28 cellular contexts compared by ENCODE assay signal in genomic region chr2:45664635-45665269, GRCh38. TPM values are rescaled to one million over a fixed set of nuclear protein-coding genes. Genes with fewer than 3 reads are reported as not detected.
A peak's percentile ranks its signal among the peaks of the same experiment; 100 is the strongest.
DNase-seq lines count a peak whose midpoint lies in the region; ATAC-seq, FAIRE-seq and TF ChIP-seq lines count a peak whose summit lies in the region.
"Had no signal": no experiment of that assay in that cellular context is flagged by ENCODE, and none has a peak within 500 bp of the region (broad histone marks: within the 10 kb centered on the region; RNA-seq: fewer than 3 reads in every experiment).

No MANE protein-coding gene starts in this region.

- H3K27me3 ChIP-seq in HAP-1 (ENCODE audit: low read depth) = no peaks in the 10 kb centered on the region
- H3K27me3 ChIP-seq: gastroesophageal sphincter, left lung, neutrophil had no signal

- in situ Hi-C loops in HAP-1 (cut with MboI; ENCODE audit: low sequenced_read_pairs) = no loop called here

- H3K4me3 ChIP-seq in HAP-1 = no peak overlapping the region
- H3K4me3 ChIP-seq: A549, gastroesophageal sphincter, left lung, prostate gland had no signal

- TF ChIP-seq POLR2A in GM12891 (IDR thresholded peaks at IDR 0.05; ENCODE audit: low read depth, low read length) = no peak

- DNase-seq in GM12891 (ENCODE audit: insufficient read length, low spot score) = no peak
- DNase-seq in fibroblast of peridontal ligament (ENCODE audit: extremely low read depth) = peak; percentile 40
- no peak for DNase-seq in HAP-1 (ENCODE audit: low spot score in 2 of 2)
- DNase-seq: activated CD4-positive, alpha-beta T cell treated with anti-CD3 and anti-CD28 coated beads for 36 hours; activated CD8-positive, alpha-beta memory T cell treated with anti-CD3 and anti-CD28 coated beads for 24 hours; activated T-cell treated with anti-CD3 and anti-CD28 coated beads, Interleukin-2, amount 50 U/mL, for 24 hours; effector CD4-positive, alpha-beta T cell; GDM1; hippocampal formation; left lung; mesendoderm; NCI-H1092; NCI-H1930; NCI-H345; NCI-H748 treated with DMSO at 0.1 percent for 48 hours; SK-N-SH; T-helper 2 cell had no signal

- H3K36me3 ChIP-seq in HAP-1 (replicated peaks) = no peaks in the 10 kb centered on the region
- H3K36me3 ChIP-seq: gastroesophageal sphincter, left lung, neutrophil, prostate gland had no signal

- ATAC-seq in GM21423 (IDR thresholded peaks at IDR 0.05; ENCODE audit: unreplicated experiment) (peak; percentile 55), HG03108 (IDR thresholded peaks at IDR 0.05; ENCODE audit: unreplicated experiment) (peak; percentile 43), HG02840 (IDR thresholded peaks at IDR 0.05; ENCODE audit: low FRiP score, unreplicated experiment) (no peak), HG02970 (IDR thresholded peaks at IDR 0.05; ENCODE audit: low FRiP score, unreplicated experiment) (no peak), HG02981 (IDR thresholded peaks at IDR 0.05; ENCODE audit: unreplicated experiment) (no peak)
- ATAC-seq: A549; activated CD4-positive, alpha-beta T cell treated with anti-CD3 and anti-CD28 coated beads for 36 hours; esophagus mucosa; gastroesophageal sphincter; HCT116; left lung had no signal

- no peaks in the 10 kb centered on the region for H3K9me3 ChIP-seq in HAP-1
- H3K9me3 ChIP-seq: A549, gastroesophageal sphincter, left lung, neutrophil, prostate gland, SK-N-SH had no signal

- FAIRE-seq in GM12891 (lab: Jason Lieb, UNC) = peak; percentile 59
- FAIRE-seq: A549 had no signal

- H3K4me1 ChIP-seq in HAP-1 = no peaks in the 10 kb centered on the region; the same call in 1 of the 2 replicates
- H3K4me1 ChIP-seq: A549, prostate gland had no signal

TF ChIP-seq in GM12891, 5 proteins besides CTCF, POLR2A, EP300 and RAD21:
- no peak for TF ChIP-seq POLR2AphosphoS5 (IDR thresholded peaks at IDR 0.05; ENCODE audit: low read depth, low read length)
- TF ChIP-seq SPI1 (IDR thresholded peaks at IDR 0.05; ENCODE audit: low read depth, low read length) = peak; percentile 75
- no peak for TF ChIP-seq TAF1 (IDR thresholded peaks at IDR 0.05; ENCODE audit: low read depth, low read length)

RNA-seq across cellular contexts. Expression of gene PRKCE, which starts 13.3 kb away (rescaled TPM):
- polyA plus RNA-seq in GM12891 (2012; ENCODE audit: low read depth, missing spikeins) = 9.4 TPM

RNA-seq across cellular contexts. Expression of gene SRBD1, which starts 53.7 kb away (rescaled TPM):
- 10.8 TPM for polyA plus RNA-seq in GM12891 (2012; ENCODE audit: low read depth, missing spikeins)

Comparison
In these comparisons a context has a peak if more than half of its experiments do, and no peak if none do; other contexts are left out.
1. ATAC-seq: peak in GM21423 (single experiment) and HG03108 (single experiment); none in HG02840 (single experiment), HG02970 (single experiment) and HG02981 (single experiment).